Comparison of ENCODE assay signal across 1 cellular context in the genomic region with DNA sequence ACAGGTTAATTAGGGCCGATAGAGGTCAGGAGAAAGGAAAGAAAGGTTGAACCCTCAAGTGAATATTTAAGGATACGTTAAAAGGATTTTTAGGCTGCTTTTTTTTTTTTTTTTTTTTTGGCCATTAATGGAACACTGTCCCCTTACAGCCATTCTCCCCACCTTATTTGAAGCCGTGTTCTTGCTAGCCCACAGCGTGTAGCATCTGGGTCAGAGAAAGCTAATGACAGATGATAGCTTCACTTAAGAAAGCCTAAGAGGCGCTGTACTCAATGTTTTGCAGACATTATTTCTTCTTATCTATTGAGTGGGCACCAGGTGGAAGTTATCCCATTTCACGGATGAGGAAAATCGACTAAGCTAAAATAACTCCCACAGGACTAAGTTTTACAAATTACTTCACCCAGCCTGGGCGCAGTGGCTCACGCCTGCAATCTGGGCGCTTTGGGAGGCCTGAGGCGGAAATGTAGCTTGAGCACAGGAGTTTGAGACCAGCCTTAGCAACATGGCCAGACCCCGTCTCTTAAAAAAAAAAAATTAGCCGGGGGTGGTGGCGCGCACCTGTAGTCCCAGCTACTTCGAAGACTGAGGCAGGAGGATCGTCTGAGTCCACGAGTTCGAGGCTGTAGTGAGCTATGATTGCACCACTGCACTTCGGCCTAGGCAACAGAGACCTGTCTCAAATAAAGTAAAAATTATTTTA.
TF ChIP-seq lines count a peak whose summit lies in the region.

No MANE protein-coding gene starts in this region.

TF ChIP-seq in GM23338, 12 proteins besides CTCF, POLR2A, EP300 and RAD21 (continued from another document):
- no peak for TF ChIP-seq ZNF462 (CRISPR knock-in tag; IDR thresholded peaks at IDR 0.05)
- TF ChIP-seq STAT1 (IDR thresholded peaks at IDR 0.05; ENCODE audit: unreplicated experiment) = no peak
- TF ChIP-seq EZH2phosphoT487 (IDR thresholded peaks at IDR 0.05; ENCODE audit: unreplicated experiment) = no peak
